ENCODE assay signal across 19 cellular contexts in the genomic region with DNA sequence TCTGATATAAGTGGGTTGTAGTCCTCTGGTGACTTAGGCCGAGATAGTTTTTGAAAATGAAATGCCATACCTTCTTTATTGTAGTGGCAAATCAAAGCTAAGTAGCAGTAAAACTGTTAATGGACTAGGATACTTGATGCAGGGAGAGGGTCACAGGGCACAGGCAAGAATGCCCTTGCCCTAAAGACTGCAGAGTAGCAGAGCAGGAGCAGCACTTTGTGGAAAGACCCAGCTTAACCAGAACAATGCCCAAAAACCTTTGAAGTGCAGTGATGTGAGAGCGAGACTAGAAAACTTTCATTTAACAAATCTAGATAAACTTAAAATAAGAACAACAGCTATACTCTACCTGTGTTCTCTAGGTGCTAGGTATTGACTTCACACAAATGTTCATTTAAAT.
A peak's percentile ranks its signal among the peaks of the same experiment; 100 is the strongest.
DNase-seq lines count a peak whose midpoint lies in the region; ATAC-seq and TF ChIP-seq lines count a peak whose summit lies in the region.
"Had no signal": no experiment of that assay in that cellular context is flagged by ENCODE, and none has a peak within 500 bp of the region (broad histone marks: within the 10 kb centered on the region; RNA-seq: fewer than 3 reads in every experiment).

No MANE protein-coding gene starts in this region.

- intact Hi-C loops in left lung (cut with DNase I): no loop called here

- ATAC-seq in WTC11 (peak; percentile 64), left lung (no peak), HG02642 (IDR thresholded peaks at IDR 0.05; ENCODE audit: poor library complexity, unreplicated experiment) (no peak), GM19395 (IDR thresholded peaks at IDR 0.05; ENCODE audit: unreplicated experiment) (no peak)
- no peak for ATAC-seq in stimulated activated memory B cell treated with anti-CD40 and anti-IgM and Interleukin-4, amounts not matched to agents 10 μg/mL and 1 μg/mL and 100 μg/mL, for 72 hours
- ATAC-seq: left lobe of liver, mucosa of descending colon had no signal

- POLR2A ChIA-PET in WTC11 (lab: Charles Lee): interaction anchor here (0.6 kb wide), 1 partner anchor 28 kb away, joined by 4 read pairs; no protein-coding TSS in a partner anchor
- POLR2A ChIA-PET in activated CD4-positive, alpha-beta memory T cell treated with anti-CD3 and anti-CD28 coated beads, Interleukin-2, amount 10 ng/mL, durations not matched to agents 7 days and 5 days (lab: Charles Lee): no interaction called here

- no peak overlapping the region for H3K4me3 Mint-ChIP-seq in activated naive CD8-positive, alpha-beta T cell
- no peak overlapping the region for H3K4me3 Mint-ChIP-seq in activated naive CD8-positive, alpha-beta T cell treated with anti-CD3 and anti-CD28 coated beads for 36 hours
- H3K4me3 Mint-ChIP-seq in WTC11: no peak overlapping the region
- H3K4me3 Mint-ChIP-seq in stimulated activated memory B cell treated with anti-CD40 and anti-IgM and Interleukin-4, amounts not matched to agents 10 μg/mL and 1 μg/mL and 100 μg/mL, for 72 hours: no peak overlapping the region
- no peak overlapping the region for H3K4me3 Mint-ChIP-seq in activated CD4-positive, alpha-beta memory T cell treated with anti-CD3 and anti-CD28 coated beads, Interleukin-2, amount 10 ng/mL, durations not matched to agents 7 days and 5 days
- H3K4me3 Mint-ChIP-seq: dendritic cell treated with granulocyte-macrophage colony-stimulating factor and Interleukin-4, amounts not matched to agents 40 ng/mL and 50 ng/mL, for 4 days had no signal

- H3K9me3 Mint-ChIP-seq in activated naive CD8-positive, alpha-beta T cell (ENCODE audit: low read depth): no peaks in the 10 kb centered on the region
- H3K9me3 Mint-ChIP-seq in activated naive CD8-positive, alpha-beta T cell treated with anti-CD3 and anti-CD28 coated beads for 36 hours: no peaks in the 10 kb centered on the region
- no peaks in the 10 kb centered on the region for H3K9me3 Mint-ChIP-seq in WTC11
- H3K9me3 Mint-ChIP-seq in stimulated activated memory B cell treated with anti-CD40 and anti-IgM and Interleukin-4, amounts not matched to agents 10 μg/mL and 1 μg/mL and 100 μg/mL, for 72 hours: no peaks in the 10 kb centered on the region
- no peaks in the 10 kb centered on the region for H3K9me3 Mint-ChIP-seq in activated CD4-positive, alpha-beta memory T cell treated with anti-CD3 and anti-CD28 coated beads, Interleukin-2, amount 10 ng/mL, durations not matched to agents 7 days and 5 days
- H3K9me3 Mint-ChIP-seq: dendritic cell treated with granulocyte-macrophage colony-stimulating factor and Interleukin-4, amounts not matched to agents 40 ng/mL and 50 ng/mL, for 4 days had no signal

- peaks cover 41 to 56% of the 10 kb centered on the region in 2 donors for H3K4me1 ChIP-seq in left lung

- H3K36me3 Mint-ChIP-seq in activated naive CD8-positive, alpha-beta T cell: peaks cover 7% of the 10 kb centered on the region
- peaks cover 36% of the 10 kb centered on the region for H3K36me3 Mint-ChIP-seq in activated naive CD8-positive, alpha-beta T cell treated with anti-CD3 and anti-CD28 coated beads for 36 hours
- H3K36me3 Mint-ChIP-seq in WTC11: no peaks in the 10 kb centered on the region
- H3K36me3 Mint-ChIP-seq in stimulated activated memory B cell treated with anti-CD40 and anti-IgM and Interleukin-4, amounts not matched to agents 10 μg/mL and 1 μg/mL and 100 μg/mL, for 72 hours: peaks cover 14% of the 10 kb centered on the region
- H3K36me3 Mint-ChIP-seq in activated CD4-positive, alpha-beta memory T cell treated with anti-CD3 and anti-CD28 coated beads, Interleukin-2, amount 10 ng/mL, durations not matched to agents 7 days and 5 days (ENCODE audit: low read depth): peaks cover 38% of the 10 kb centered on the region

- H3K27ac ChIP-seq in left lung: peak overlapping the region; percentile 13 to 49
- H3K27ac ChIP-seq: brain microvascular endothelial cell had no signal

- H3K27ac Mint-ChIP-seq in activated naive CD8-positive, alpha-beta T cell: peak overlapping the region; percentile 82
- H3K27ac Mint-ChIP-seq in activated naive CD8-positive, alpha-beta T cell treated with anti-CD3 and anti-CD28 coated beads for 36 hours: no peak overlapping the region
- 0 out of 2 replicates have a peak overlapping the region, but pooled peaks have one; percentile 55 for H3K27ac Mint-ChIP-seq in WTC11
- H3K27ac Mint-ChIP-seq in stimulated activated memory B cell treated with anti-CD40 and anti-IgM and Interleukin-4, amounts not matched to agents 10 μg/mL and 1 μg/mL and 100 μg/mL, for 72 hours: peak overlapping the region; percentile 57
- no peak overlapping the region for H3K27ac Mint-ChIP-seq in activated CD4-positive, alpha-beta memory T cell treated with anti-CD3 and anti-CD28 coated beads, Interleukin-2, amount 10 ng/mL, durations not matched to agents 7 days and 5 days
- H3K27ac Mint-ChIP-seq: dendritic cell treated with granulocyte-macrophage colony-stimulating factor and Interleukin-4, amounts not matched to agents 40 ng/mL and 50 ng/mL, for 4 days had no signal

- peaks cover 0 to 3% of the 10 kb centered on the region in 2 donors for H3K36me3 ChIP-seq in left lung

- TF ChIP-seq CTCF in WTC11 (IDR thresholded peaks at IDR 0.05) (no peak), left lung (IDR thresholded peaks at IDR 0.05) (no peak)

- no peaks in the 10 kb centered on the region for H3K27me3 ChIP-seq in left lung
- H3K27me3 ChIP-seq: brain microvascular endothelial cell had no signal

- no peak overlapping the region for H3K4me3 ChIP-seq in left lung
- H3K4me3 ChIP-seq: mucosa of descending colon had no signal

- CTCF ChIA-PET in WTC11 (lab: Charles Lee): no interaction called here
- CTCF ChIA-PET in activated CD4-positive, alpha-beta memory T cell treated with anti-CD3 and anti-CD28 coated beads, Interleukin-2, amount 10 ng/mL, durations not matched to agents 7 days and 5 days (lab: Charles Lee): no interaction called here

- DNase-seq in activated naive CD8-positive, alpha-beta T cell treated with anti-CD3 and anti-CD28 coated beads for 36 hours: no peak
- DNase-seq in WTC11 (ENCODE audit: low spot score) (no peak), left lung (no peak)
- no peak for DNase-seq in activated CD4-positive, alpha-beta memory T cell treated with anti-CD3 and anti-CD28 coated beads, Interleukin-2, amount 10 ng/mL, durations not matched to agents 7 days and 5 days
- DNase-seq: activated gamma-delta T cell treated with Interleukin-2 at 50 U/mL for 16 hours; brain microvascular endothelial cell; DMS79; mucosa of descending colon; NCI-H1105 treated with DMSO at 0.1 percent for 48 hours; NCI-H526; SHP77 treated with DMSO at 0.1 percent for 48 hours; stimulated activated CD4-positive, alpha-beta T cell treated with anti-CD3 and anti-CD28 coated beads, Interleukin-2, amount 100 ng/mL, for 24 hours; T-helper 2 cell had no signal

- H3K9me3 ChIP-seq in left lung: no peaks in the 10 kb centered on the region
- H3K9me3 ChIP-seq: mucosa of descending colon had no signal

- no peaks in the 10 kb centered on the region for H3K27me3 Mint-ChIP-seq in activated naive CD8-positive, alpha-beta T cell
- no peaks in the 10 kb centered on the region for H3K27me3 Mint-ChIP-seq in activated naive CD8-positive, alpha-beta T cell treated with anti-CD3 and anti-CD28 coated beads for 36 hours
- H3K27me3 Mint-ChIP-seq in WTC11 (ENCODE audit: low read depth): no peaks in the 10 kb centered on the region
- H3K27me3 Mint-ChIP-seq in stimulated activated memory B cell treated with anti-CD40 and anti-IgM and Interleukin-4, amounts not matched to agents 10 μg/mL and 1 μg/mL and 100 μg/mL, for 72 hours: no peaks in the 10 kb centered on the region
- H3K27me3 Mint-ChIP-seq in activated CD4-positive, alpha-beta memory T cell treated with anti-CD3 and anti-CD28 coated beads, Interleukin-2, amount 10 ng/mL, durations not matched to agents 7 days and 5 days: no peaks in the 10 kb centered on the region
- H3K27me3 Mint-ChIP-seq: dendritic cell treated with granulocyte-macrophage colony-stimulating factor and Interleukin-4, amounts not matched to agents 40 ng/mL and 50 ng/mL, for 4 days had no signal

- peaks cover 78% of the 10 kb centered on the region for H3K4me1 Mint-ChIP-seq in activated naive CD8-positive, alpha-beta T cell (ENCODE audit: low read depth)
- peaks cover 63% of the 10 kb centered on the region for H3K4me1 Mint-ChIP-seq in activated naive CD8-positive, alpha-beta T cell treated with anti-CD3 and anti-CD28 coated beads for 36 hours
- peaks cover 43% of the 10 kb centered on the region for H3K4me1 Mint-ChIP-seq in WTC11
- H3K4me1 Mint-ChIP-seq in stimulated activated memory B cell treated with anti-CD40 and anti-IgM and Interleukin-4, amounts not matched to agents 10 μg/mL and 1 μg/mL and 100 μg/mL, for 72 hours: peaks cover 53% of the 10 kb centered on the region
- H3K4me1 Mint-ChIP-seq in activated CD4-positive, alpha-beta memory T cell treated with anti-CD3 and anti-CD28 coated beads, Interleukin-2, amount 10 ng/mL, durations not matched to agents 7 days and 5 days: peaks cover 16% of the 10 kb centered on the region

TF ChIP-seq in WTC11, 78 proteins besides CTCF, POLR2A, EP300 and RAD21 (continues in another document):
- TF ChIP-seq ZNF232 (CRISPR knock-in tag; IDR thresholded peaks at IDR 0.05) (no peak), RELA (CRISPR knock-in tag; IDR thresholded peaks at IDR 0.05; ENCODE audit: borderline replicate concordance) (no peak), CREB1 (CRISPR knock-in tag; IDR thresholded peaks at IDR 0.05) (no peak), NFATC4 (CRISPR knock-in tag; IDR thresholded peaks at IDR 0.05) (no peak)
- TF ChIP-seq, protein P1, sequence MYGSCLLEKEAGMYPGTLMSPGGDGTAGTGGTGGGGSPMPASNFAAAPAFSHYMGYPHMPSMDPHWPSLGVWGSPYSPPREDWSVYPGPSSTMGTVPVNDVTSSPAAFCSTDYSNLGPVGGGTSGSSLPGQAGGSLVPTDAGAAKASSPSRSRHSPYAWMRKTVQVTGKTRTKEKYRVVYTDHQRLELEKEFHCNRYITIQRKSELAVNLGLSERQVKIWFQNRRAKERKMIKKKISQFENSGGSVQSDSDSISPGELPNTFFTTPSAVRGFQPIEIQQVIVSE (CRISPR knock-in tag; IDR thresholded peaks at IDR 0.05; ENCODE audit: borderline replicate concordance): no peak

Comparison
In these comparisons a context has a peak if more than half of its experiments do, and no peak if none do; other contexts are left out.
1. H3K27ac Mint-ChIP-seq: peak in activated naive CD8-positive, alpha-beta T cell (single experiment), WTC11 (single experiment) and stimulated activated memory B cell treated with anti-CD40 and anti-IgM and Interleukin-4, amounts not matched to agents 10 μg/mL and 1 μg/mL and 100 μg/mL, for 72 hours (single experiment); none in activated naive CD8-positive, alpha-beta T cell treated with anti-CD3 and anti-CD28 coated beads for 36 hours (single experiment) and activated CD4-positive, alpha-beta memory T cell treated with anti-CD3 and anti-CD28 coated beads, Interleukin-2, amount 10 ng/mL, durations not matched to agents 7 days and 5 days (single experiment).